ENCODE assay signal across 1 cellular context in the genomic region with DNA sequence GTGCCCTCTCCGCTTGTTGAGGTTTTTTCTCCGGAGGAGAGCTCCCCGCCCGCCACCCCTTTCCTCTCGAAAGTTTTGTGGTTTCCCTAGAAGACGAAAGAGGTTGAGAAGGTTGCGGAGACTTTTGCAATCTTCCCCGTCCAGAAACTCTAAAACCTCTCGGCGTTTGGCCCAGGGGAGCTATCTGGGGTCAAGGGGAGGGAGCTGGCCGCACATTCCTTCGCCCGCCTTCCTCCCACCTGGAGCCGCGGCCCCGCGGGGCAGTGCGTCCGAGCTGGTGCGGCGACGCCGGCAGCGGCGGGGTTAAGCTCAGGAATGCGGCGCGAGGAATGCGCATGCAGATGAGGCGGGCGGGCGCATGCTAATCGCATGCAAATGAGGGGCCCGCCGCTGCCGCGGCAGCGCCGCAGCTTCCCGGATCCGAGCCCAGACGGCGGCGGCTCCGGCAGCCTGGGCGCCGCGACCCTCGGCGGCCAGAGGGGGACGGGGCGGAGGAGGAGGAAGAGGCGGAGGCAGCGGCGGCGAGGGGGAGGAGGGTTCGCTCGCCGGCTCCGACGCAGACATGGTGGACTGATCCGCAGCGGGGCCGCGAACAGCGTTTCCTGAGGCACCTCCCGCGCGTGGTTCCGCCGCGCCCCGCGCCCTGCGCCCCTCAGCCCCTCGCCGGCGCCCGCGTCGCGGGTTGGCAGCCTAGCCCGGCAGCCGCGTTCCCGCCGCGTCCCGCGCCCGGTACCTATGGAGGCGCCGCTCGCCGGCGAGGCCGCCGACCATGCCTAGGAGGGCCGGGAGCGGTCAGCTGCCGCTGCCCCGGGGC.
TF ChIP-seq lines count a peak whose summit lies in the region.

A gene (plus strand): TSS at position 535 of the 814 bp plus-strand sequence. CDS start 235 bp downstream, at position 770.

TF ChIP-seq in HepG2, 621 proteins besides CTCF, POLR2A, EP300 and RAD21 (continued from another document and continues in another):
- TF ChIP-seq, protein P1, sequence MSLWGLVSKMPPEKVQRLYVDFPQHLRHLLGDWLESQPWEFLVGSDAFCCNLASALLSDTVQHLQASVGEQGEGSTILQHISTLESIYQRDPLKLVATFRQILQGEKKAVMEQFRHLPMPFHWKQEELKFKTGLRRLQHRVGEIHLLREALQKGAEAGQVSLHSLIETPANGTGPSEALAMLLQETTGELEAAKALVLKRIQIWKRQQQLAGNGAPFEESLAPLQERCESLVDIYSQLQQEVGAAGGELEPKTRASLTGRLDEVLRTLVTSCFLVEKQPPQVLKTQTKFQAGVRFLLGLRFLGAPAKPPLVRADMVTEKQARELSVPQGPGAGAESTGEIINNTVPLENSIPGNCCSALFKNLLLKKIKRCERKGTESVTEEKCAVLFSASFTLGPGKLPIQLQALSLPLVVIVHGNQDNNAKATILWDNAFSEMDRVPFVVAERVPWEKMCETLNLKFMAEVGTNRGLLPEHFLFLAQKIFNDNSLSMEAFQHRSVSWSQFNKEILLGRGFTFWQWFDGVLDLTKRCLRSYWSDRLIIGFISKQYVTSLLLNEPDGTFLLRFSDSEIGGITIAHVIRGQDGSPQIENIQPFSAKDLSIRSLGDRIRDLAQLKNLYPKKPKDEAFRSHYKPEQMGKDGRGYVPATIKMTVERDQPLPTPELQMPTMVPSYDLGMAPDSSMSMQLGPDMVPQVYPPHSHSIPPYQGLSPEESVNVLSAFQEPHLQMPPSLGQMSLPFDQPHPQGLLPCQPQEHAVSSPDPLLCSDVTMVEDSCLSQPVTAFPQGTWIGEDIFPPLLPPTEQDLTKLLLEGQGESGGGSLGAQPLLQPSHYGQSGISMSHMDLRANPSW (CRISPR knock-in tag; IDR thresholded peaks at IDR 0.05; ENCODE audit: borderline replicate concordance): no peak
- TF ChIP-seq TP53 (CRISPR knock-in tag; conservative IDR thresholded peaks at IDR 0.05) (no peak), ZNF367 (CRISPR knock-in tag; IDR thresholded peaks at IDR 0.05; ENCODE audit: borderline replicate concordance) (peak; percentile 72; the same call in 1 of the 2 replicates), RNF2 (conservative IDR thresholded peaks at IDR 0.05; ENCODE audit: low read depth) (no peak), RCOR2 (CRISPR knock-in tag; IDR thresholded peaks at IDR 0.05) (no peak; the same call in 1 of the 2 replicates), MIER2 (CRISPR knock-in tag; IDR thresholded peaks at IDR 0.05) (no peak), ZNF746 (CRISPR knock-in tag; IDR thresholded peaks at IDR 0.05) (peak; percentile 53; the same call in 1 of the 2 replicates), SP5 (CRISPR knock-in tag; IDR thresholded peaks at IDR 0.05; ENCODE audit: borderline replicate concordance, low read depth) (peak; percentile 15; the same call in 1 of the 2 replicates), HNRNPLL (IDR thresholded peaks at IDR 0.05; ENCODE audit: low read depth, low read length, poor library complexity, severe bottlenecking) (peak; percentile 89), ZFP90 (CRISPR knock-in tag; IDR thresholded peaks at IDR 0.05; ENCODE audit: borderline replicate concordance) (peak; percentile 21; the same call in 1 of the 2 replicates), THAP11 (CRISPR knock-in tag; IDR thresholded peaks at IDR 0.05) (peak; percentile 68; the same call in 1 of the 2 replicates), BHLHE40 (IDR thresholded peaks at IDR 0.05; ENCODE audit: low read length) (no peak), GABPA (IDR thresholded peaks at IDR 0.05; ENCODE audit: low read depth, low read length) (no peak), GABPA (CRISPR knock-in tag; IDR thresholded peaks at IDR 0.05; ENCODE audit: low read depth) (no peak), MED13 (CRISPR knock-in tag; IDR thresholded peaks at IDR 0.05) (peak; percentile 40; the same call in 1 of the 2 replicates), ZNF672 (CRISPR knock-in tag; IDR thresholded peaks at IDR 0.05) (no peak), ZNF709 (CRISPR knock-in tag; IDR thresholded peaks at IDR 0.05) (0 out of 2 replicates have a peak, but pooled peaks have one; percentile 11), SYNCRIP (IDR thresholded peaks at IDR 0.05; ENCODE audit: insufficient read depth, low read depth, low read length) (no peak), HOXA9 (CRISPR knock-in tag; IDR thresholded peaks at IDR 0.05; ENCODE audit: borderline replicate concordance) (no peak), TAF1 (CRISPR knock-in tag; IDR thresholded peaks at IDR 0.05) (peak; percentile 86), U2AF2 (IDR thresholded peaks at IDR 0.05; ENCODE audit: low read depth, low read length) (no peak), KDM5B (CRISPR knock-in tag; IDR thresholded peaks at IDR 0.05; ENCODE audit: borderline replicate concordance) (no peak; the same call in 1 of the 2 replicates), CBX5 (CRISPR knock-in tag; IDR thresholded peaks at IDR 0.05; ENCODE audit: borderline replicate concordance) (0 out of 2 replicates have a peak, but pooled peaks have one; percentile 37), ZNF570 (CRISPR knock-in tag; IDR thresholded peaks at IDR 0.05; ENCODE audit: borderline replicate concordance) (no peak), JDP2 (CRISPR knock-in tag; IDR thresholded peaks at IDR 0.05; ENCODE audit: borderline replicate concordance) (no peak), TOE1 (CRISPR knock-in tag; IDR thresholded peaks at IDR 0.05) (no peak), ETV5 (CRISPR knock-in tag; IDR thresholded peaks at IDR 0.05; ENCODE audit: borderline replicate concordance) (peak; percentile 25; the same call in 1 of the 2 replicates), NFYB (CRISPR knock-in tag; IDR thresholded peaks at IDR 0.05) (no peak), SNAPC2 (CRISPR knock-in tag; IDR thresholded peaks at IDR 0.05) (peak; percentile 99), NFRKB (IDR thresholded peaks at IDR 0.05) (no peak), ZNF121 (CRISPR knock-in tag; IDR thresholded peaks at IDR 0.05) (no peak), ZFP37 (CRISPR knock-in tag; IDR thresholded peaks at IDR 0.05; ENCODE audit: borderline replicate concordance) (no peak)
- TF ChIP-seq, protein P2, sequence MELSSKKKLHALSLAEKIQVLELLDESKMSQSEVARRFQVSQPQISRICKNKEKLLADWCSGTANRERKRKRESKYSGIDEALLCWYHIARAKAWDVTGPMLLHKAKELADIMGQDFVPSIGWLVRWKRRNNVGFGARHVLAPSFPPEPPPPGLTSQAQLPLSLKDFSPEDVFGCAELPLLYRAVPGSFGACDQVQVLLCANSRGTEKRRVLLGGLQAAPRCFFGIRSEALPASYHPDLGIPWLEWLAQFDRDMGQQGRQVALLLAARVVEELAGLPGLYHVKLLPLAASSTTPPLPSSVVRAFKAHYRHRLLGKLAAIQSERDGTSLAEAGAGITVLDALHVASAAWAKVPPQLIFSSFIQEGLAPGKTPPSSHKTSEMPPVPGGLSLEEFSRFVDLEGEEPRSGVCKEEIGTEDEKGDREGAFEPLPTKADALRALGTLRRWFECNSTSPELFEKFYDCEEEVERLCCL (CRISPR knock-in tag; IDR thresholded peaks at IDR 0.05; ENCODE audit: borderline replicate concordance): no peak
- TF ChIP-seq, protein P3, sequence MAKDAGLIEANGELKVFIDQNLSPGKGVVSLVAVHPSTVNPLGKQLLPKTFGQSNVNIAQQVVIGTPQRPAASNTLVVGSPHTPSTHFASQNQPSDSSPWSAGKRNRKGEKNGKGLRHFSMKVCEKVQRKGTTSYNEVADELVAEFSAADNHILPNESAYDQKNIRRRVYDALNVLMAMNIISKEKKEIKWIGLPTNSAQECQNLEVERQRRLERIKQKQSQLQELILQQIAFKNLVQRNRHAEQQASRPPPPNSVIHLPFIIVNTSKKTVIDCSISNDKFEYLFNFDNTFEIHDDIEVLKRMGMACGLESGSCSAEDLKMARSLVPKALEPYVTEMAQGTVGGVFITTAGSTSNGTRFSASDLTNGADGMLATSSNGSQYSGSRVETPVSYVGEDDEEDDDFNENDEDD (CRISPR knock-in tag; IDR thresholded peaks at IDR 0.05; ENCODE audit: borderline replicate concordance): peak; percentile 72; the same call in 1 of the 2 replicates
- TF ChIP-seq, protein P4, sequence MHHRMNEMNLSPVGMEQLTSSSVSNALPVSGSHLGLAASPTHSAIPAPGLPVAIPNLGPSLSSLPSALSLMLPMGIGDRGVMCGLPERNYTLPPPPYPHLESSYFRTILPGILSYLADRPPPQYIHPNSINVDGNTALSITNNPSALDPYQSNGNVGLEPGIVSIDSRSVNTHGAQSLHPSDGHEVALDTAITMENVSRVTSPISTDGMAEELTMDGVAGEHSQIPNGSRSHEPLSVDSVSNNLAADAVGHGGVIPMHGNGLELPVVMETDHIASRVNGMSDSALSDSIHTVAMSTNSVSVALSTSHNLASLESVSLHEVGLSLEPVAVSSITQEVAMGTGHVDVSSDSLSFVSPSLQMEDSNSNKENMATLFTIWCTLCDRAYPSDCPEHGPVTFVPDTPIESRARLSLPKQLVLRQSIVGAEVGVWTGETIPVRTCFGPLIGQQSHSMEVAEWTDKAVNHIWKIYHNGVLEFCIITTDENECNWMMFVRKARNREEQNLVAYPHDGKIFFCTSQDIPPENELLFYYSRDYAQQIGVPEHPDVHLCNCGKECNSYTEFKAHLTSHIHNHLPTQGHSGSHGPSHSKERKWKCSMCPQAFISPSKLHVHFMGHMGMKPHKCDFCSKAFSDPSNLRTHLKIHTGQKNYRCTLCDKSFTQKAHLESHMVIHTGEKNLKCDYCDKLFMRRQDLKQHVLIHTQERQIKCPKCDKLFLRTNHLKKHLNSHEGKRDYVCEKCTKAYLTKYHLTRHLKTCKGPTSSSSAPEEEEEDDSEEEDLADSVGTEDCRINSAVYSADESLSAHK (CRISPR knock-in tag; IDR thresholded peaks at IDR 0.05; ENCODE audit: borderline replicate concordance): no peak
- TF ChIP-seq, protein P5, sequence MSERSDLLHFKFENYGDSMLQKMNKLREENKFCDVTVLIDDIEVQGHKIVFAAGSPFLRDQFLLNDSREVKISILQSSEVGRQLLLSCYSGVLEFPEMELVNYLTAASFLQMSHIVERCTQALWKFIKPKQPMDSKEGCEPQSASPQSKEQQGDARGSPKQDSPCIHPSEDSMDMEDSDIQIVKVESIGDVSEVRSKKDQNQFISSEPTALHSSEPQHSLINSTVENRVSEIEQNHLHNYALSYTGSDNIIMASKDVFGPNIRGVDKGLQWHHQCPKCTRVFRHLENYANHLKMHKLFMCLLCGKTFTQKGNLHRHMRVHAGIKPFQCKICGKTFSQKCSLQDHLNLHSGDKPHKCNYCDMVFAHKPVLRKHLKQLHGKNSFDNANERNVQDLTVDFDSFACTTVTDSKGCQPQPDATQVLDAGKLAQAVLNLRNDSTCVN (CRISPR knock-in tag; IDR thresholded peaks at IDR 0.05; ENCODE audit: borderline replicate concordance): no peak
- TF ChIP-seq, protein P6, sequence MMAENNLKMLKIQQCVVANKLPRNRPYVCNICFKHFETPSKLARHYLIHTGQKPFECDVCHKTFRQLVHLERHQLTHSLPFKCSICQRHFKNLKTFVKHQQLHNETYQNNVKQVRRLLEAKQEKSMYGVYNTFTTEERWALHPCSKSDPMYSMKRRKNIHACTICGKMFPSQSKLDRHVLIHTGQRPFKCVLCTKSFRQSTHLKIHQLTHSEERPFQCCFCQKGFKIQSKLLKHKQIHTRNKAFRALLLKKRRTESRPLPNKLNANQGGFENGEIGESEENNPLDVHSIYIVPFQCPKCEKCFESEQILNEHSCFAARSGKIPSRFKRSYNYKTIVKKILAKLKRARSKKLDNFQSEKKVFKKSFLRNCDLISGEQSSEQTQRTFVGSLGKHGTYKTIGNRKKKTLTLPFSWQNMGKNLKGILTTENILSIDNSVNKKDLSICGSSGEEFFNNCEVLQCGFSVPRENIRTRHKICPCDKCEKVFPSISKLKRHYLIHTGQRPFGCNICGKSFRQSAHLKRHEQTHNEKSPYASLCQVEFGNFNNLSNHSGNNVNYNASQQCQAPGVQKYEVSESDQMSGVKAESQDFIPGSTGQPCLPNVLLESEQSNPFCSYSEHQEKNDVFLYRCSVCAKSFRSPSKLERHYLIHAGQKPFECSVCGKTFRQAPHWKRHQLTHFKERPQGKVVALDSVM (CRISPR knock-in tag; IDR thresholded peaks at IDR 0.05): peak; percentile 44; the same call in 1 of the 2 replicates
- TF ChIP-seq, protein P7, sequence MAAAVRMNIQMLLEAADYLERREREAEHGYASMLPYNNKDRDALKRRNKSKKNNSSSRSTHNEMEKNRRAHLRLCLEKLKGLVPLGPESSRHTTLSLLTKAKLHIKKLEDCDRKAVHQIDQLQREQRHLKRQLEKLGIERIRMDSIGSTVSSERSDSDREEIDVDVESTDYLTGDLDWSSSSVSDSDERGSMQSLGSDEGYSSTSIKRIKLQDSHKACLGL (CRISPR knock-in tag; IDR thresholded peaks at IDR 0.05): no peak; the same call in 1 of the 2 replicates
- TF ChIP-seq, protein P8, sequence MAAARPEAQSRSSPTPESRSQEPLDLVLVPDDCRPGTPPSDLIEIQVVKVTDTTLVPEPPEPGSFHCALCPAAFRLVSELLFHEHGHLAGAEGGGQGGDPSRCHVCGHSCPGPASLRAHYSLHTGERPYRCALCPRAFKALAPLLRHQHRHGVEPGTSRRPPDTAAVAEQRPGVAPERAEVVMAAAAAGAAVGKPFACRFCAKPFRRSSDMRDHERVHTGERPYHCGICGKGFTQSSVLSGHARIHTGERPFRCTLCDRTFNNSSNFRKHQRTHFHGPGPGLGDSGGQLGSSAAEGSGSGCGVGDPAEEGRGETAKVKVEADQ (CRISPR knock-in tag; IDR thresholded peaks at IDR 0.05; ENCODE audit: borderline replicate concordance): peak; percentile 45; the same call in 1 of the 2 replicates
- TF ChIP-seq, protein P9, sequence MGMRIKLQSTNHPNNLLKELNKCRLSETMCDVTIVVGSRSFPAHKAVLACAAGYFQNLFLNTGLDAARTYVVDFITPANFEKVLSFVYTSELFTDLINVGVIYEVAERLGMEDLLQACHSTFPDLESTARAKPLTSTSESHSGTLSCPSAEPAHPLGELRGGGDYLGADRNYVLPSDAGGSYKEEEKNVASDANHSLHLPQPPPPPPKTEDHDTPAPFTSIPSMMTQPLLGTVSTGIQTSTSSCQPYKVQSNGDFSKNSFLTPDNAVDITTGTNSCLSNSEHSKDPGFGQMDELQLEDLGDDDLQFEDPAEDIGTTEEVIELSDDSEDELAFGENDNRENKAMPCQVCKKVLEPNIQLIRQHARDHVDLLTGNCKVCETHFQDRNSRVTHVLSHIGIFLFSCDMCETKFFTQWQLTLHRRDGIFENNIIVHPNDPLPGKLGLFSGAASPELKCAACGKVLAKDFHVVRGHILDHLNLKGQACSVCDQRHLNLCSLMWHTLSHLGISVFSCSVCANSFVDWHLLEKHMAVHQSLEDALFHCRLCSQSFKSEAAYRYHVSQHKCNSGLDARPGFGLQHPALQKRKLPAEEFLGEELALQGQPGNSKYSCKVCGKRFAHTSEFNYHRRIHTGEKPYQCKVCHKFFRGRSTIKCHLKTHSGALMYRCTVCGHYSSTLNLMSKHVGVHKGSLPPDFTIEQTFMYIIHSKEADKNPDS (CRISPR knock-in tag; IDR thresholded peaks at IDR 0.05): no peak
- TF ChIP-seq, protein P10, sequence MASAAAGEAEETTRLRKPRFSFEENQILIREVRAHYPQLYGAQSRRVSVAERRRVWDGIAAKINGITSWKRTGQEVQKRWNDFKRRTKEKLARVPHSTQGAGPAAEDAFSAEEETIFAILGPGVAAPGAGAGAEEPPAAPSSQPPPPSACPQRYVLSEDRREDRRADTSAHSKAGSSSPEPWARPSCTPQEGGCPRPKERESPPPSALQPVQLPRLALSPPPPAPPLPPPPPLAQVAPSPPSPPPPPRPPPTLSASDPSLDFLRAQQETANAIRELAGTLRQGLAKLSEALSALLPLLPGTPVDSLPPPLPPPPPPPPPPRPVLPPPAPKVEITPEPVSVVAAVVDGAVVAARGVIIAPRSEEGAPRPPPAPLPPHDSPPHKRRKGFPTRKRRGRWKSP (CRISPR knock-in tag; IDR thresholded peaks at IDR 0.05): no peak
